Comparison of ENCODE assay signal across 8 cellular contexts in the genomic region with DNA sequence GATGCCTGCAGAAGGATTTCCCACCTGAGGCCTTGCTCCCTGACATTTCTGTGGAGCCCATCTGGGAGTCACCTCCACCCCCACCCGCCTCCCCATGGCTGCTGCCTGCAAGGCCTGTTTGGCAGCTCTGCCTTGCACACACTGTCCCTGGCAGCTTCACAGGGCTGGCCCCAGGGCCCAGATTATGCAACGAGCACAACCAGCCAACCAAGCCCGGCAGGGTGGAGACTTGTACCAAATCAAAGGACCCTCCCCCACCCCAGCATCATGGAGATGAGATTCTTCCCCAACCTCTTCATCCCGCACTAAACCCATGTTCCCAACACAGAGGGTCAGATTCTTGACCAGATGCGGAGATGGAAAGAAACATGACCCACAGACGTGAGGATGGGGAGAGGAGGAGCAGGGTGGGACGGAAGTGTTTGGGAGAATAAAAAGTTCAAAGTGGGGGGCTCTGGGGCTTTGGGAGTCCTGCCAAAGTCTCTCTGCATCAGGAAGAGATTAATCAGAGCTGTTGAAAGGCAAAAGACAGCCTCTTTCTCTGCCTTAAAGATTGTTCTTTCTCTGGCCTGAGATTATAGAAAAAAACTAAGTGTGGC.
DNase-seq lines count a peak whose midpoint lies in the region; ATAC-seq and TF ChIP-seq lines count a peak whose summit lies in the region.

No MANE protein-coding gene starts in this region.

- H3K36me3 ChIP-seq in parathyroid adenoma (ENCODE audit: control insufficient read depth, insufficient read depth, low read length), result no peaks in the 10 kb centered on the region

- H3K79me2 ChIP-seq in parathyroid adenoma, result peaks cover 41% of the 10 kb centered on the region

- TF ChIP-seq CTCF in VCaP (conservative IDR thresholded peaks at IDR 0.05) (no peak), foreskin fibroblast (IDR thresholded peaks at IDR 0.05; ENCODE audit: low read depth, low read length) (no peak), parathyroid adenoma (IDR thresholded peaks at IDR 0.05) (no peak)

- H2AFZ ChIP-seq in parathyroid adenoma, result no peak overlapping the region

- peak overlapping the region in 1 of 2 donors; percentile 32 for H3K4me3 ChIP-seq in foreskin fibroblast (ENCODE audit: low read depth in 1 of 2, low read length in 2 of 2)
- peak overlapping the region; percentile 8 for H3K4me3 ChIP-seq in parathyroid adenoma (ENCODE audit: low read depth, low read length)

- peak; percentile 11 for DNase-seq in NCI-H2107 treated with DMSO at 0.1 percent for 48 hours (lab: John Stamatoyannopoulos, UW; ENCODE audit: unreplicated experiment)
- DNase-seq in NCI-H2107 (lab: John Stamatoyannopoulos, UW), result no peak
- peak; percentile 88 to 95 for DNase-seq in foreskin fibroblast
- DNase-seq in NCI-H526 (lab: John Stamatoyannopoulos, UW), result no peak

- H3K4me2 ChIP-seq in parathyroid adenoma (ENCODE audit: low read length), result peak overlapping the region; percentile 36

- peaks cover 28% of the 10 kb centered on the region for H3K4me1 ChIP-seq in parathyroid adenoma

- H3K27me3 ChIP-seq in parathyroid adenoma (ENCODE audit: control insufficient read depth, insufficient read depth, low read length), result no peaks in the 10 kb centered on the region

- ATAC-seq in GM18867 (IDR thresholded peaks at IDR 0.05; ENCODE audit: unreplicated experiment) (no peak), GM21381 (IDR thresholded peaks at IDR 0.05; ENCODE audit: unreplicated experiment) (no peak)

- no peaks in the 10 kb centered on the region for H3K9me3 ChIP-seq in parathyroid adenoma (ENCODE audit: control insufficient read depth, low read length)

- H3K9ac ChIP-seq in parathyroid adenoma, result no peak overlapping the region

- H3K27ac ChIP-seq in VCaP, result peak overlapping the region; percentile 96
- peak overlapping the region; percentile 59 for H3K27ac ChIP-seq in parathyroid adenoma

Comparison
In these comparisons a context has a peak if more than half of its experiments do, and no peak if none do; other contexts are left out.
1. DNase-seq: peak in NCI-H2107 treated with DMSO at 0.1 percent for 48 hours (single experiment) and foreskin fibroblast (2 of 2); none in NCI-H2107 (single experiment) and NCI-H526 (0 of 2).